Comparison of ENCODE assay signal across 9 cellular contexts in the genomic region with DNA sequence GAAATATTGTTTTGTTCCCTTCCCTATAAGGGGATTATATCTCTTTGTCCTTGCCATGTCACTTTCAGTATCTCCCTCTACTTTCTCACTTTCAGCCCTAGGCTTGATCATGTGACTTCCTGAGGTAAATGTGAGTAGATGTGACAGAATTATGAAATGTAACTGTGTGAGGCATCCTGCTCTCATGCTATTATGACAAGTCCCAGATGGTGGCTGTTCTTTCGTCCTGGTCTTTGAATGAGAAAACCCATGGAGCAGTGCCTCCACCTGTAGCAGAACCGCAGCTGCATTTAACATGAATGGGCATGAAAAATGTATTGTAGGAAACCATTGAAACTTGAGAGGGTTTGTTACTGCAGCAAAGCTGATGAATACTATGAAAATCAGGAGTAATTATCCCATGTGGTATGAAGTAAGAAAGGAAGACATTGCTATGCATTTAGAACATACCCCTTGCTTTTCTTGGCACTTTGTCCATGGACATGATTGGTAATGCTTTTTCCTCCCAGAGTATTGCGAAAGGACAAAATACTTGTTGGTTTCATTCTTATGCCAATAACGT.
DNase-seq lines count a peak whose midpoint lies in the region; ATAC-seq and TF ChIP-seq lines count a peak whose summit lies in the region.
"Had no signal": no experiment of that assay in that cellular context is flagged by ENCODE, and none has a peak within 500 bp of the region (broad histone marks: within the 10 kb centered on the region; RNA-seq: fewer than 3 reads in every experiment).

No MANE protein-coding gene starts in this region.

- TF ChIP-seq CTCF in GM12865 (IDR thresholded peaks at IDR 0.05; ENCODE audit: insufficient read depth, low read depth, low read length, missing control alignments): no peak
- TF ChIP-seq CTCF in lower leg skin (IDR thresholded peaks at IDR 0.05): no peak

- ATAC-seq in GM19468 (IDR thresholded peaks at IDR 0.05; ENCODE audit: extremely low read depth, unreplicated experiment): peak; percentile 100
- peak; percentile 94 for ATAC-seq in HG03439 (IDR thresholded peaks at IDR 0.05; ENCODE audit: unreplicated experiment)

- DNase-seq in GM12865 (ENCODE audit: low read depth) (peak; percentile 78), dermis blood vessel endothelial cell (peak; percentile 37), lower leg skin (ENCODE audit: low spot score in 2 of 2) (no peak), UCSD-AML1 (lab: John Stamatoyannopoulos, UW; ENCODE audit: unreplicated experiment) (no peak), NCI-H69 (lab: John Stamatoyannopoulos, UW) (no peak), HuH-7 (ENCODE audit: low spot score) (no peak)

- TF ChIP-seq POLR2A in lower leg skin (IDR thresholded peaks at IDR 0.05): no peak

- whole genome bisulfite sequencing in lower leg skin, 2 donors: 60 to 71% methylated on average over 4 of the region's 4 CpGs

- intact Hi-C loops in lower leg skin (cut with DNase I; ENCODE audit: low total_unique reads): no loop called here

- H3K4me3 ChIP-seq in GM12865 (ENCODE audit: low read depth, low read length) (no peak overlapping the region), lower leg skin (ENCODE audit: low read depth, poor library complexity, severe bottlenecking) (no peak overlapping the region)
- H3K4me3 ChIP-seq: cardiac muscle cell had no signal

Comparison
In these comparisons a context has a peak if more than half of its experiments do, and no peak if none do; other contexts are left out.
1. DNase-seq: peak in GM12865 (single experiment) and dermis blood vessel endothelial cell (single experiment); none in lower leg skin (0 of 2), UCSD-AML1 (single experiment), NCI-H69 (single experiment) and HuH-7 (single experiment).